8 cellular contexts compared by ENCODE assay signal in the genomic region with DNA sequence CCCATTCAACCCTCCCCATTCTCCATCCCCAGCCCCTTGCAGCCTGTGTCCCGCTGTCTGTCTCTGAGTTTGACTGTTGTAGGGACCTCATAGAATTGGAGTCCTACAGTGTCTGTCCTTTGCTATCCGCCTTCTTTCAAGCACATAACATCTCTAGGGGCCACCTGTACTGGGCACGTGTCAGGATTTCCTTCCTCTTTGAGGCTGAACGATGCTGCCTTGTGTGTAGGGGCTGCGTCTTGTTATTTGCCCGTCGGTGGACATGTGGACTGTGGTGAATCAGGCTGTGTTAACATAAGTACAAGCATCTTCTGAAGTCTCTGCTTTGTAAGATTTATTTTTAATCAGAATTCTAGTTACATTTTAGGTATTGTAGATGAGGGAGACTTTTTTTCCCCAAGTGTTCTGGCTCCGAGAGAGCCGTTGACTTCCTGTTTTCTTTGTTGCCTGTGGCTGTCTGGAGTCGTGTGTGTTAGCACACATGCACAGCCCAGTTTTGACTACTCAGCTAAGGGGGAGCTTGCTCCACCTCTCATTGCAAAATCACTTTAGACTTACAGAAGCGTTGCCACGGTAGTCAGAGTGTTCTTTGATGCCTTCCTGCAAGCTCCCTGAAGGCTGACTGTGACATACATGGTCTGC. TPM values are rescaled to one million over a fixed set of nuclear protein-coding genes. Genes with fewer than 3 reads are reported as not detected.
DNase-seq lines count a peak whose midpoint lies in the region; ATAC-seq lines count a peak whose summit lies in the region.

No MANE protein-coding gene starts in this region.

- no peak overlapping the region for H3K4ac ChIP-seq in mesenchymal stem cell (ENCODE audit: low read depth in 1 of 2, low read length in 2 of 2)

- H3K79me1 ChIP-seq in mesenchymal stem cell (replicated peaks; ENCODE audit: low read length, poor library complexity, severe bottlenecking): peaks cover 27% of the 10 kb centered on the region

- H4K20me1 ChIP-seq in BLaER1 treated with 17β-estradiol and CSF1 and Interleukin-3, amounts not matched to agents 10 nM and 100 nM: peaks cover 0 to 23% (median 0%) of the 10 kb centered on the region in 11 experiments; a peak in 3 of 22 replicates

- H3K4me2 ChIP-seq in BLaER1 treated with 17β-estradiol and CSF1 and Interleukin-3, amounts not matched to agents 10 nM and 100 nM: peak overlapping the region; percentile 62 to 92 (median 80)
- no peak overlapping the region for H3K4me2 ChIP-seq in mesenchymal stem cell (ENCODE audit: low read length, poor library complexity, severe bottlenecking)

- peak overlapping the region in 7 of 10 experiments; percentile 4 to 24 (median 14); a peak in 6 of 20 replicates for H3K4me3 ChIP-seq in BLaER1 treated with 17β-estradiol and CSF1 and Interleukin-3, amounts not matched to agents 10 nM and 100 nM
- no peak overlapping the region for H3K4me3 ChIP-seq in mesenchymal stem cell (ENCODE audit: insufficient read depth in 1 of 2, low read depth in 1 of 2, low read length in 2 of 2)

- 88% methylated on average over 10 of the region's 12 CpGs for WGBS in mesenchymal stem cell

- DNase-seq in SIG-M5 (lab: John Stamatoyannopoulos, UW): peak; percentile 88
- peak in 6 of 61 donors; percentile 6 to 54 (median 20) for DNase-seq in caudate nucleus (lab: John Stamatoyannopoulos, UW)
- peak; percentile 52 for DNase-seq in mesenchymal stem cell
- no peak for DNase-seq in DMS 273 treated with DMSO at 0.1 percent for 48 hours (lab: John Stamatoyannopoulos, UW)
- no peak for DNase-seq in NCI-H2107 treated with DMSO at 0.1 percent for 48 hours (lab: John Stamatoyannopoulos, UW; ENCODE audit: unreplicated experiment)

- no peaks in the 10 kb centered on the region for H3K27me3 ChIP-seq in BLaER1 treated with 17β-estradiol and CSF1 and Interleukin-3, amounts not matched to agents 10 nM and 100 nM
- no peaks in the 10 kb centered on the region for H3K27me3 ChIP-seq in mesenchymal stem cell (ENCODE audit: control insufficient read depth in 1 of 2, insufficient read depth in 1 of 2, low read length in 2 of 2)

- no peak overlapping the region for H2BK5ac ChIP-seq in mesenchymal stem cell (ENCODE audit: low read depth, low read length, poor library complexity, severe bottlenecking)

- no peak overlapping the region for H3K23ac ChIP-seq in mesenchymal stem cell (ENCODE audit: low read length in 2 of 2)

- H3K9me3 ChIP-seq in BLaER1 treated with 17β-estradiol and CSF1 and Interleukin-3, amounts not matched to agents 10 nM and 100 nM (replicated peaks in 1 of 11): no peaks in the 10 kb centered on the region
- no peaks in the 10 kb centered on the region for H3K9me3 ChIP-seq in mesenchymal stem cell (ENCODE audit: control insufficient read depth, low read length)

- H3K27ac ChIP-seq in BLaER1 treated with 17β-estradiol and CSF1 and Interleukin-3, amounts not matched to agents 10 nM and 100 nM: peak overlapping the region; percentile 65 to 96 (median 92)
- peak overlapping the region; percentile 46 for H3K27ac ChIP-seq in caudate nucleus (ENCODE audit: low read depth, low read length)
- no peak overlapping the region for H3K27ac ChIP-seq in mesenchymal stem cell (ENCODE audit: low read length, poor library complexity, severe bottlenecking)

- ATAC-seq in GM18907 (IDR thresholded peaks at IDR 0.05; ENCODE audit: unreplicated experiment): no peak
- ATAC-seq in GM18520 (IDR thresholded peaks at IDR 0.05; ENCODE audit: unreplicated experiment): no peak

- H3K18ac ChIP-seq in mesenchymal stem cell (ENCODE audit: low read depth in 1 of 2, low read length in 2 of 2): no peak overlapping the region

- no peak overlapping the region for H2BK15ac ChIP-seq in mesenchymal stem cell (ENCODE audit: low read depth, poor library complexity, severe bottlenecking)

- peaks cover 72 to 90% (median 84%) of the 10 kb centered on the region in 11 experiments for H3K36me3 ChIP-seq in BLaER1 treated with 17β-estradiol and CSF1 and Interleukin-3, amounts not matched to agents 10 nM and 100 nM
- H3K36me3 ChIP-seq in mesenchymal stem cell (ENCODE audit: control insufficient read depth in 1 of 2, insufficient read depth in 2 of 2, low read depth in 1 of 2, low read length in 2 of 2): peaks cover 84 to 87% of the 10 kb centered on the region in 2 experiments

- H2AFZ ChIP-seq in mesenchymal stem cell (ENCODE audit: low read depth, low read length): no peak overlapping the region

- peaks cover 35 to 64% (median 46%) of the 10 kb centered on the region in 10 experiments for H3K4me1 ChIP-seq in BLaER1 treated with 17β-estradiol and CSF1 and Interleukin-3, amounts not matched to agents 10 nM and 100 nM
- H3K4me1 ChIP-seq in mesenchymal stem cell (ENCODE audit: control insufficient read depth, insufficient read depth, low read depth, low read length): peaks cover 26% of the 10 kb centered on the region

- H4K8ac ChIP-seq in mesenchymal stem cell (ENCODE audit: low read length): no peak overlapping the region

- no peak overlapping the region for H2BK120ac ChIP-seq in mesenchymal stem cell (ENCODE audit: low read depth, low read length)

- H2BK12ac ChIP-seq in mesenchymal stem cell (ENCODE audit: low read length in 2 of 2): no peak overlapping the region

- H3K9ac ChIP-seq in BLaER1 treated with 17β-estradiol and CSF1 and Interleukin-3, amounts not matched to agents 10 nM and 100 nM: peak overlapping the region; percentile 70 to 86 (median 80); a peak in 21 of 22 replicates
- no peak overlapping the region for H3K9ac ChIP-seq in mesenchymal stem cell (ENCODE audit: low read length)

- H2AK5ac ChIP-seq in mesenchymal stem cell (ENCODE audit: low read length, severe bottlenecking): no peak overlapping the region

- no peak overlapping the region for H3K14ac ChIP-seq in mesenchymal stem cell (ENCODE audit: low read length in 2 of 2)

- H4K91ac ChIP-seq in mesenchymal stem cell (ENCODE audit: low read length): no peak overlapping the region

RNA-seq across cellular contexts. Expression of gene SPG7, which starts 26.1 kb away (rescaled TPM):
- polyA plus RNA-seq in mesenchymal stem cell (2013, experiment 1 of 2): 40.7 TPM
- polyA plus RNA-seq in mesenchymal stem cell (2013, experiment 2 of 2): 37.8 TPM

RNA-seq across cellular contexts. Expression of gene RPL13, which starts 26.2 kb away (rescaled TPM):
- 2,898 TPM for polyA plus RNA-seq in mesenchymal stem cell (2013, experiment 1 of 2)
- polyA plus RNA-seq in mesenchymal stem cell (2013, experiment 2 of 2): 2,946 TPM

RNA-seq across cellular contexts. Expression of gene CPNE7, which starts 41.3 kb away (rescaled TPM):
- 5.6 TPM for polyA plus RNA-seq in mesenchymal stem cell (2013, experiment 1 of 2)
- polyA plus RNA-seq in mesenchymal stem cell (2013, experiment 2 of 2): 4.8 TPM

RNA-seq across cellular contexts. Expression of gene ANKRD11, which starts 43.9 kb away (rescaled TPM):
- 92.7 TPM for polyA plus RNA-seq in mesenchymal stem cell (2013, experiment 1 of 2)
- 93.6 TPM for polyA plus RNA-seq in mesenchymal stem cell (2013, experiment 2 of 2)

Comparison
In these comparisons a context has a peak if more than half of its experiments do, and no peak if none do; other contexts are left out.
1. H3K4me3 ChIP-seq: peak in BLaER1 treated with 17β-estradiol and CSF1 and Interleukin-3, amounts not matched to agents 10 nM and 100 nM (7 of 10); none in mesenchymal stem cell (0 of 2).
2. DNase-seq: peak in SIG-M5 (single experiment) and mesenchymal stem cell (single experiment); none in DMS 273 treated with DMSO at 0.1 percent for 48 hours (single experiment) and NCI-H2107 treated with DMSO at 0.1 percent for 48 hours (single experiment).